ENCODE assay signal across 22 cellular contexts in the genomic region with DNA sequence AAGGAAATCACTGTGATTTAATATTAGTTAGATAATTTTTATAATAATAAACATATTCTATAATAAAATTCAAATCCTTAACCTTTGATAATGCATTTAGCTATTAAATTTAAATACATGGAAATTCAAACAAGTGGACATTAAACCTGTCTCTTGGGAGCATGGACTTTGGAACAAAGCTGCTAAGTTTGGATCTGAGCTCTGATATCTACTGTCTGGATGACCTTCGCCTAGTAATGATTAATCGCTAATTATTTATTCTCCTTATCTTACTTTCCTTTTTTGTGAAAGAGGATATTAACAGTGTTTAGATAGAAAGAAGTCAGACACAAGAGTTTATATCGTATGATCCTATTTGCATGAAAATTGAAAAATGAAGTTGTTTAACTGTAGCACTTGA.
"Had no signal": no experiment of that assay in that cellular context is flagged by ENCODE, and none has a peak within 500 bp of the region (broad histone marks: within the 10 kb centered on the region; RNA-seq: fewer than 3 reads in every experiment).

No MANE protein-coding gene starts in this region.

- FAIRE-seq: K562, RCC 7860 had no signal

- DNase-seq: MV-4-11, NCI-H1048, NCI-H1105, NCI-H1417, NCI-H1436 treated with DMSO at 0.1 percent for 48 hours, NCI-H1694, NCI-H187 treated with DMSO at 0.1 percent for 48 hours, NCI-H2029 treated with DMSO at 0.1 percent for 48 hours, NCI-H2107, NCI-H226, NCI-H446, NCI-H510A, NCI-H524 treated with DMSO at 0.1 percent for 48 hours, NCI-H774, Right ventricle myocardium superior, RPMI8226, SIG-M5 had no signal

- H3K4me2 ChIP-seq: KMS-11 had no signal

- ATAC-seq: K562 had no signal

- H3K27me3 ChIP-seq: SJSA1 had no signal

- H3K4me3 ChIP-seq: K562, SJSA1, SK-N-MC had no signal

- H3K9ac ChIP-seq: KMS-11 had no signal

- H3K4me1 ChIP-seq: SJSA1 had no signal

- H3K36me3 ChIP-seq: SJSA1 had no signal

- H3K9me3 ChIP-seq: SJSA1 had no signal

- H3K27ac ChIP-seq: KMS-11, SJSA1, SK-N-MC had no signal
